Comparison of ENCODE assay signal across 12 cellular contexts in genomic region chr9:20043461-20043860, GRCh38.
DNase-seq lines count a peak whose midpoint lies in the region; ATAC-seq and TF ChIP-seq lines count a peak whose summit lies in the region.
"Had no signal": no experiment of that assay in that cellular context is flagged by ENCODE, and none has a peak within 500 bp of the region (broad histone marks: within the 10 kb centered on the region; RNA-seq: fewer than 3 reads in every experiment).

No MANE protein-coding gene starts in this region.

- no peak for TF ChIP-seq CTCF in glutamatergic neuron (IDR thresholded peaks at IDR 0.05; ENCODE audit: partially characterized antibody, unreplicated experiment)

- H3K9me3 Mint-ChIP-seq in effector memory CD8-positive, alpha-beta T cell: no peaks in the 10 kb centered on the region
- no peaks in the 10 kb centered on the region for H3K9me3 Mint-ChIP-seq in glutamatergic neuron (ENCODE audit: unreplicated experiment)
- H3K9me3 Mint-ChIP-seq: brain had no signal

- no peak overlapping the region for H4K8ac ChIP-seq in mesendoderm (ENCODE audit: low read depth, low read length)

- no peak overlapping the region for H3K4me3 ChIP-seq in mesendoderm (ENCODE audit: low read length)

- H3K4me1 ChIP-seq in mesendoderm (ENCODE audit: control insufficient read depth, low read depth, low read length): peaks cover 3% of the 10 kb centered on the region

- no peak overlapping the region for H2BK120ac ChIP-seq in mesendoderm (ENCODE audit: low read depth, low read length)

- H2BK5ac ChIP-seq in mesendoderm (ENCODE audit: low read length): no peak overlapping the region

- no CpG with 5 or more reads among the region's 1 CpG for WGBS in mesendoderm (ENCODE audit: extremely low coverage, insufficient coverage, low lambda C conversion rate)

- H3K36me3 Mint-ChIP-seq in effector memory CD8-positive, alpha-beta T cell (ENCODE audit: insufficient read depth): peaks cover 2% of the 10 kb centered on the region
- no peaks in the 10 kb centered on the region for H3K36me3 Mint-ChIP-seq in glutamatergic neuron (ENCODE audit: unreplicated experiment)
- H3K36me3 Mint-ChIP-seq: brain had no signal

- H4K5ac ChIP-seq in mesendoderm (ENCODE audit: low read length): no peak overlapping the region

- H3K4ac ChIP-seq in mesendoderm (ENCODE audit: low read depth, low read length): no peak overlapping the region

- peak overlapping the region; percentile 89 to 97 for H3K27ac Mint-ChIP-seq in effector memory CD8-positive, alpha-beta T cell
- H3K27ac Mint-ChIP-seq in glutamatergic neuron (ENCODE audit: unreplicated experiment): no peak overlapping the region

- H3K79me1 ChIP-seq in mesendoderm (ENCODE audit: low read length): no peaks in the 10 kb centered on the region

- no peak overlapping the region for H3K23ac ChIP-seq in mesendoderm (ENCODE audit: low read length)

- H3K79me2 ChIP-seq in mesendoderm (ENCODE audit: control insufficient read depth, insufficient read depth, low read length): no peaks in the 10 kb centered on the region

- DNase-seq in effector memory CD8-positive, alpha-beta T cell: no peak
- DNase-seq in NCI-H1092 treated with DMSO at 0.1 percent for 48 hours (lab: John Stamatoyannopoulos, UW) (no peak), glutamatergic neuron (no peak), mesendoderm (no peak)
- no peak for DNase-seq in stimulated activated CD4-positive, alpha-beta T cell treated with anti-CD3 and anti-CD28 coated beads, Interleukin-2, amount 100 ng/mL, for 24 hours
- DNase-seq: DMS79, mammary epithelial cell, WERI-Rb-1 had no signal

- no peaks in the 10 kb centered on the region for H3K27me3 ChIP-seq in mesendoderm (ENCODE audit: insufficient read depth, low read length, poor library complexity)

- no peak overlapping the region for H2BK15ac ChIP-seq in mesendoderm (replicated peaks; ENCODE audit: low read depth)

- H3K9ac ChIP-seq in mesendoderm (ENCODE audit: low read length): no peak overlapping the region

- no peak overlapping the region for H3K27ac ChIP-seq in mesendoderm (ENCODE audit: low read depth, low read length)
- H3K27ac ChIP-seq: WERI-Rb-1 had no signal

- no peak overlapping the region for H3K4me2 ChIP-seq in mesendoderm (ENCODE audit: low read length)

- H3K27me3 Mint-ChIP-seq in effector memory CD8-positive, alpha-beta T cell: no peaks in the 10 kb centered on the region
- no peaks in the 10 kb centered on the region for H3K27me3 Mint-ChIP-seq in glutamatergic neuron (ENCODE audit: unreplicated experiment)

- H3K4me3 Mint-ChIP-seq in effector memory CD8-positive, alpha-beta T cell: peak overlapping the region; percentile 79 to 85
- H3K4me3 Mint-ChIP-seq in glutamatergic neuron (ENCODE audit: unreplicated experiment): no peak overlapping the region
- H3K4me3 Mint-ChIP-seq: brain had no signal

- H3K18ac ChIP-seq in mesendoderm (ENCODE audit: low read length): no peak overlapping the region

- H3K56ac ChIP-seq in mesendoderm (ENCODE audit: low read length): no peak overlapping the region

- H3K4me1 Mint-ChIP-seq in effector memory CD8-positive, alpha-beta T cell (ENCODE audit: low read depth in 2 of 2): peaks cover 12 to 24% of the 10 kb centered on the region in 2 donors
- H3K4me1 Mint-ChIP-seq in glutamatergic neuron (ENCODE audit: low read depth, unreplicated experiment): peaks cover 9% of the 10 kb centered on the region

- H2AK5ac ChIP-seq in mesendoderm (ENCODE audit: low read length): no peak overlapping the region

- H3K36me3 ChIP-seq in mesendoderm (ENCODE audit: control insufficient read depth, insufficient read depth, low read length): no peaks in the 10 kb centered on the region
- H3K36me3 ChIP-seq: WERI-Rb-1 had no signal

- ATAC-seq in GM18517 (IDR thresholded peaks at IDR 0.05; ENCODE audit: unreplicated experiment) (peak; percentile 45), GM21390 (IDR thresholded peaks at IDR 0.05; ENCODE audit: unreplicated experiment) (peak; percentile 37), HG03469 (IDR thresholded peaks at IDR 0.05; ENCODE audit: unreplicated experiment) (peak; percentile 24)
- no peak for ATAC-seq in effector memory CD8-positive, alpha-beta T cell (replicated peaks)
